In genomic region chr12:85828576-85828975, GRCh38 we compare ENCODE assay signal across 26 cellular contexts. TPM values are rescaled to one million over a fixed set of nuclear protein-coding genes. Genes with fewer than 3 reads are reported as not detected.
DNase-seq lines count a peak whose midpoint lies in the region; ATAC-seq, FAIRE-seq and TF ChIP-seq lines count a peak whose summit lies in the region.
"Had no signal": no experiment of that assay in that cellular context is flagged by ENCODE, and none has a peak within 500 bp of the region (broad histone marks: within the 10 kb centered on the region; RNA-seq: fewer than 3 reads in every experiment).

No MANE protein-coding gene starts in this region.

- H3K27ac ChIP-seq in RWPE2 (ENCODE audit: poor library complexity, severe bottlenecking) (peak overlapping the region; percentile 33), astrocyte (ENCODE audit: low read depth, low read length) (peak overlapping the region; percentile 34), foreskin keratinocyte (peak overlapping the region; percentile 13)

- no peak overlapping the region for H3K4me3 ChIP-seq in RWPE2 (ENCODE audit: severe bottlenecking)
- H3K4me3 ChIP-seq in astrocyte (ENCODE audit: insufficient read depth, low read depth, low read length), result no peak overlapping the region
- H3K4me3 ChIP-seq: GM12878, GM23338 had no signal

- DNase-seq in RWPE2 (ENCODE audit: low spot score), result no peak
- peak; percentile 77 for DNase-seq in astrocyte (ENCODE audit: low read depth)
- no peak for DNase-seq in foreskin keratinocyte
- DNase-seq in renal cortical epithelial cell (ENCODE audit: low read depth), result peak; percentile 44
- DNase-seq in glutamatergic neuron, result no peak
- no peak for DNase-seq in OCI-M1 (lab: John Stamatoyannopoulos, UW)
- DNase-seq: ACHN; BE2C; C1 segment of cervical spinal cord; CD4-positive, CD25-positive, alpha-beta regulatory T cell; CD8-positive, alpha-beta memory T cell; COR-L47; DMS 273 treated with DMSO at 0.1 percent for 48 hours; DMS53; DND-41; EL; HCEC 1CT; HFFc6; IMR-90 had no signal

- no peak overlapping the region for H3K27ac Mint-ChIP-seq in astrocyte (ENCODE audit: unreplicated experiment)
- H3K27ac Mint-ChIP-seq in glutamatergic neuron (ENCODE audit: unreplicated experiment), result no peak overlapping the region
- H3K27ac Mint-ChIP-seq: CD4-positive, CD25-positive, alpha-beta regulatory T cell; CD8-positive, alpha-beta memory T cell; GM23338; HFFc6 had no signal

- H3K27me3 Mint-ChIP-seq in astrocyte (ENCODE audit: low read depth, unreplicated experiment) (no peaks in the 10 kb centered on the region), glutamatergic neuron (ENCODE audit: unreplicated experiment) (no peaks in the 10 kb centered on the region)
- H3K27me3 Mint-ChIP-seq: CD4-positive, CD25-positive, alpha-beta regulatory T cell; CD8-positive, alpha-beta memory T cell had no signal

- H4K20me1 ChIP-seq in astrocyte (ENCODE audit: insufficient read depth, low read length), result no peaks in the 10 kb centered on the region

- H3K4me3 Mint-ChIP-seq in astrocyte (ENCODE audit: unreplicated experiment), result no peak overlapping the region
- no peak overlapping the region for H3K4me3 Mint-ChIP-seq in glutamatergic neuron (ENCODE audit: unreplicated experiment)
- H3K4me3 Mint-ChIP-seq: CD4-positive, CD25-positive, alpha-beta regulatory T cell; CD8-positive, alpha-beta memory T cell; GM23338; HFFc6 had no signal

- H2AFZ ChIP-seq in astrocyte (ENCODE audit: low read depth, low read length), result no peak overlapping the region
- H2AFZ ChIP-seq: GM23338 had no signal

- peak overlapping the region; percentile 37 for H3K4me2 ChIP-seq in astrocyte (ENCODE audit: low read length)
- H3K4me2 ChIP-seq: GM23338 had no signal

- H3K4me1 ChIP-seq in RWPE2 (ENCODE audit: insufficient read depth, poor library complexity, severe bottlenecking) (peaks cover 11% of the 10 kb centered on the region), astrocyte (ENCODE audit: insufficient read depth, low read length) (peaks cover 25% of the 10 kb centered on the region), foreskin keratinocyte (peaks cover 55% of the 10 kb centered on the region)
- H3K4me1 ChIP-seq: BE2C had no signal

- H3K9me3 Mint-ChIP-seq in astrocyte (ENCODE audit: unreplicated experiment), result no peaks in the 10 kb centered on the region
- no peaks in the 10 kb centered on the region for H3K9me3 Mint-ChIP-seq in glutamatergic neuron (ENCODE audit: unreplicated experiment)
- H3K9me3 Mint-ChIP-seq: GM23338 had no signal

- peaks cover 36% of the 10 kb centered on the region for H3K4me1 Mint-ChIP-seq in astrocyte (ENCODE audit: low read depth, unreplicated experiment)
- no peaks in the 10 kb centered on the region for H3K4me1 Mint-ChIP-seq in glutamatergic neuron (ENCODE audit: low read depth, unreplicated experiment)
- H3K4me1 Mint-ChIP-seq: CD4-positive, CD25-positive, alpha-beta regulatory T cell; CD8-positive, alpha-beta memory T cell; GM23338 had no signal

- no peaks in the 10 kb centered on the region for H3K36me3 Mint-ChIP-seq in astrocyte (ENCODE audit: low read depth, unreplicated experiment)
- no peaks in the 10 kb centered on the region for H3K36me3 Mint-ChIP-seq in glutamatergic neuron (ENCODE audit: unreplicated experiment)
- H3K36me3 Mint-ChIP-seq: CD4-positive, CD25-positive, alpha-beta regulatory T cell; CD8-positive, alpha-beta memory T cell had no signal

- H3K9me3 ChIP-seq in RWPE2 (ENCODE audit: severe bottlenecking) (no peaks in the 10 kb centered on the region), astrocyte (ENCODE audit: insufficient read depth, low read depth, low read length) (no peaks in the 10 kb centered on the region)
- H3K9me3 ChIP-seq: BE2C had no signal

- no peaks in the 10 kb centered on the region for H3K36me3 ChIP-seq in RWPE2 (ENCODE audit: low read depth)
- H3K36me3 ChIP-seq in astrocyte (ENCODE audit: insufficient read depth, low read length), result no peaks in the 10 kb centered on the region
- H3K36me3 ChIP-seq: BE2C had no signal

- no peak for FAIRE-seq in astrocyte (lab: Jason Lieb, UNC)
- FAIRE-seq: A204.1, GM12878, GM19239, HTR-8/SVneo had no signal

- no peak overlapping the region for H3K9ac ChIP-seq in astrocyte (ENCODE audit: low read length)

- no peak for TF ChIP-seq CTCF in RWPE2 (IDR thresholded peaks at IDR 0.05; ENCODE audit: poor library complexity, severe bottlenecking)
- TF ChIP-seq CTCF in astrocyte (IDR thresholded peaks at IDR 0.05; ENCODE audit: insufficient read depth, low read depth, low read length), result no peak
- TF ChIP-seq CTCF in foreskin keratinocyte (conservative IDR thresholded peaks at IDR 0.05), result no peak
- no peak for TF ChIP-seq CTCF in glutamatergic neuron (IDR thresholded peaks at IDR 0.05; ENCODE audit: partially characterized antibody, unreplicated experiment)

- H3K27me3 ChIP-seq in RWPE2 (ENCODE audit: insufficient read depth, poor library complexity, severe bottlenecking) (no peaks in the 10 kb centered on the region), astrocyte (ENCODE audit: insufficient read depth, low read length) (no peaks in the 10 kb centered on the region), foreskin keratinocyte (no peaks in the 10 kb centered on the region)

- peaks cover 10% of the 10 kb centered on the region for H3K79me2 ChIP-seq in astrocyte (ENCODE audit: insufficient read depth, low read length)

- ATAC-seq in RWPE2 (ENCODE audit: low read depth) (no peak), foreskin keratinocyte (no peak), GM18502 (IDR thresholded peaks at IDR 0.05; ENCODE audit: poor library complexity, unreplicated experiment) (no peak)
- ATAC-seq: GM12878, GM23338 had no signal

RNA-seq across cellular contexts. Expression of gene RASSF9, which starts 7.6 kb away (rescaled TPM):
- total RNA-seq in astrocyte (0.62 and 0.68 TPM in 2 replicates), foreskin keratinocyte (2.0 and 2.7 TPM in 2 replicates), renal cortical epithelial cell (0.69 and 5.0 TPM in 2 replicates), glutamatergic neuron (ENCODE audit: unreplicated experiment) (not detected)
- polyA plus RNA-seq in foreskin keratinocyte, result 0.51 and 0.74 TPM in 2 replicates
- total RNA-seq: CD4-positive, CD25-positive, alpha-beta regulatory T cell; CD8-positive, alpha-beta memory T cell; G401 had no signal
- polyA plus RNA-seq: CD4-positive, CD25-positive, alpha-beta regulatory T cell; CD8-positive, alpha-beta memory T cell had no signal

RNA-seq across cellular contexts. Expression of gene NTS, which starts 45.5 kb away (rescaled TPM):
- 1.2 and 1.5 TPM in 2 replicates for total RNA-seq in astrocyte
- total RNA-seq in foreskin keratinocyte, result not detected in 2 replicates
- not detected in 2 replicates for polyA plus RNA-seq in foreskin keratinocyte
- total RNA-seq in renal cortical epithelial cell, result not detected in 2 replicates
- total RNA-seq in glutamatergic neuron (ENCODE audit: unreplicated experiment), result 2.3 TPM
- total RNA-seq: CD4-positive, CD25-positive, alpha-beta regulatory T cell; CD8-positive, alpha-beta memory T cell; GM12878; HFFc6; IMR-90 had no signal
- polyA plus RNA-seq: CD4-positive, CD25-positive, alpha-beta regulatory T cell; CD8-positive, alpha-beta memory T cell; IMR-90 had no signal

Comparison
In these comparisons a context has a peak if more than half of its experiments do, and no peak if none do; other contexts are left out.
1. DNase-seq: peak in astrocyte (single experiment) and renal cortical epithelial cell (single experiment); none in RWPE2 (single experiment), foreskin keratinocyte (0 of 2), glutamatergic neuron (single experiment) and OCI-M1 (single experiment).
2. Peak in every context shown above with its lines, with median percentiles within 50 percentile points of each other: H3K27ac ChIP-seq.